Comparison of ENCODE assay signal across 18 cellular contexts in genomic region chr1:60388092-60388987, GRCh38.
DNase-seq lines count a peak whose midpoint lies in the region; ATAC-seq and TF ChIP-seq lines count a peak whose summit lies in the region.
"Had no signal": no experiment of that assay in that cellular context is flagged by ENCODE, and none has a peak within 500 bp of the region (broad histone marks: within the 10 kb centered on the region; RNA-seq: fewer than 3 reads in every experiment).

No MANE protein-coding gene starts in this region.

- H3K4me3 ChIP-seq in aorta (ENCODE audit: low read length in 2 of 2) = no peak overlapping the region
- no peak overlapping the region for H3K4me3 ChIP-seq in dorsolateral prefrontal cortex
- H3K4me3 ChIP-seq: colonic mucosa had no signal

- DNase-seq in Right ventricle myocardium inferior (ENCODE audit: missing footprints) (no peak), Right ventricle myocardium superior (no peak), NCI-H2171 treated with DMSO at 0.1 percent for 48 hours (lab: John Stamatoyannopoulos, UW) (peak; percentile 60), dermis blood vessel endothelial cell (peak; percentile 39), aorta (peak in 1 of 2 donors; percentile 53), dorsolateral prefrontal cortex (no peak), putamen (ENCODE audit: low spot score) (no peak)
- DNase-seq: ACHN; activated CD4-positive, alpha-beta T cell treated with anti-CD3 and anti-CD28 coated beads for 4 hours; activated naive CD8-positive, alpha-beta T cell treated with anti-CD3 and anti-CD28 coated beads, Interleukin-2, amount 50 U/mL, for 24 hours; activated T-cell treated with anti-CD3 and anti-CD28 coated beads, Interleukin-2, amount 50 U/mL, for 4 hours; Caco-2; colonic mucosa; KG1; mammary epithelial cell; NCI-H345; RPMI8226 had no signal

- no peaks in the 10 kb centered on the region for H3K27me3 ChIP-seq in aorta (ENCODE audit: control insufficient read depth in 1 of 2, insufficient read depth in 2 of 2, low read length in 1 of 2)
- no peaks in the 10 kb centered on the region for H3K27me3 ChIP-seq in dorsolateral prefrontal cortex
- H3K27me3 ChIP-seq: colonic mucosa had no signal

- TF ChIP-seq CTCF in dorsolateral prefrontal cortex (IDR thresholded peaks at IDR 0.05 in 54 of 56, conservative IDR thresholded peaks at IDR 0.05 in 2 of 56; ENCODE audit: low read depth in 1 of 56, partially characterized antibody in 56 of 56) = no peak

- intact Hi-C loops in Right ventricle myocardium inferior (cut with DNase I) = no loop called here
- intact Hi-C loops in Right ventricle myocardium superior (cut with DNase I) = no loop called here
- intact Hi-C loops in aorta (cut with DNase I) = no loop called here
- intact Hi-C loops in dorsolateral prefrontal cortex (cut with DNase I) = no loop called here

- H3K36me3 ChIP-seq in aorta (ENCODE audit: control insufficient read depth in 1 of 2, insufficient read depth in 2 of 2, low read length in 1 of 2) = no peaks in the 10 kb centered on the region
- H3K36me3 ChIP-seq: colonic mucosa had no signal

- peaks cover 1% of the 10 kb centered on the region for H3K9me3 ChIP-seq in aorta (ENCODE audit: control insufficient read depth, low read length)
- H3K9me3 ChIP-seq: Caco-2, colonic mucosa had no signal

- H3K27ac ChIP-seq in aorta (ENCODE audit: low read depth in 1 of 2, low read length in 2 of 2) = no peak overlapping the region
- H3K27ac ChIP-seq in dorsolateral prefrontal cortex = no peak overlapping the region
- H3K27ac ChIP-seq: colonic mucosa had no signal

- H3K4me1 ChIP-seq in aorta (ENCODE audit: control insufficient read depth in 1 of 2, insufficient read depth in 2 of 2, low read length in 2 of 2) = peaks cover 0 to 8% of the 10 kb centered on the region in 2 donors
- H3K4me1 ChIP-seq: Caco-2, colonic mucosa had no signal

- ATAC-seq in Right ventricle myocardium inferior (peak; percentile 31), Right ventricle myocardium superior (ENCODE audit: poor library complexity) (no peak), aorta (ENCODE audit: low FRiP score) (peak; percentile 11), GM19351 (IDR thresholded peaks at IDR 0.05; ENCODE audit: unreplicated experiment) (no peak)
- ATAC-seq: activated naive CD8-positive, alpha-beta T cell treated with anti-CD3 and anti-CD28 coated beads, Interleukin-2, amount 50 U/mL, for 24 hours; activated T-cell treated with anti-CD3 and anti-CD28 coated beads, Interleukin-2, amount 50 U/mL, for 4 hours had no signal

- WGBS in aorta, 2 donors = 13 to 16% methylated on average over 7 of the region's 7 CpGs

Comparison
In these comparisons a context has a peak if more than half of its experiments do, and no peak if none do; other contexts are left out.
1. ATAC-seq: peak in Right ventricle myocardium inferior (single experiment) and aorta (single experiment); none in Right ventricle myocardium superior (single experiment) and GM19351 (single experiment).
2. DNase-seq: peak in NCI-H2171 treated with DMSO at 0.1 percent for 48 hours (single experiment) and dermis blood vessel endothelial cell (single experiment); none in Right ventricle myocardium inferior (single experiment), Right ventricle myocardium superior (single experiment), dorsolateral prefrontal cortex (0 of 10) and putamen (single experiment).